1 cellular context compared by ENCODE assay signal in the genomic region with DNA sequence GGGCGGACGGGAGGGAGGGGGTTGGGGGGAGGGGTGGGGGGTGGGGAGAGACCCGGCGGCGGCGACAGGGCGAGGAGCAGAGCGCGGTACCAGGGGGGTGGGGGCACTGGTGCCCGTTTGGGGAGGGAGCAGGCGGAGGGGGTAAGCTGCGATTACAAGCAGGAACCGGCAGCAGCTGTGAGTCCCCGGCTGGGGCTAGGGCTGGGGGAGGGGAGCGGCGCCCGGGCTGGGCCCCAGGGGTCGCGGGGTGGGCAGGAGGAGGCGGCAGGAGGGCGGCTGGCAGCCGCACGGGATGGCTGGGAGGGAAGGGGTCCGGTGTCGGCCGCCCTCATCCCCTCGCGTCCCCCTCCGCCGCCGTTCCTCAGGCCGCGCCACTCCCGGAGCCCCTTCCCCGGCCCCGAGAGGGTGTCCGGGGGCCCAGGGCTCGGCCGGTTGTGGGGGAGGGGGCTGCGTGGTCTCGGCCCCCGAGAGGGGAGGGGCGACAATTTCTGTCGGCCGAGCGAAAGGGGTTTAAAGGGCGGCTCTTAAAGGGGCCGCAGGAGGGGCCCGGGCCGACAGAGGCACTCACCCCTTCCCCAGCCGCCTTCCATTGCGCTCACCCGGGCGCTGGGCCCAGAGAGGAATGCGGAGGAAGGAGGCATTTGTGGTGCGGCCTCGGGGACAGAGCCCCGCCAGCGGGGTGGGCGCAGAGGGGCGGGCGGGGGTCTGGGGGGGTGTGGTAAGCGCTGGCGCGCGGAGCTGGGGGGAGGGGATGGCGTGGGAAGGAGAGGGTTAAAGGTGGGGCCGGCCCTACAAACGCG.
A peak's percentile ranks its signal among the peaks of the same experiment; 100 is the strongest.
TF ChIP-seq lines count a peak whose summit lies in the region.

A gene with protein sequence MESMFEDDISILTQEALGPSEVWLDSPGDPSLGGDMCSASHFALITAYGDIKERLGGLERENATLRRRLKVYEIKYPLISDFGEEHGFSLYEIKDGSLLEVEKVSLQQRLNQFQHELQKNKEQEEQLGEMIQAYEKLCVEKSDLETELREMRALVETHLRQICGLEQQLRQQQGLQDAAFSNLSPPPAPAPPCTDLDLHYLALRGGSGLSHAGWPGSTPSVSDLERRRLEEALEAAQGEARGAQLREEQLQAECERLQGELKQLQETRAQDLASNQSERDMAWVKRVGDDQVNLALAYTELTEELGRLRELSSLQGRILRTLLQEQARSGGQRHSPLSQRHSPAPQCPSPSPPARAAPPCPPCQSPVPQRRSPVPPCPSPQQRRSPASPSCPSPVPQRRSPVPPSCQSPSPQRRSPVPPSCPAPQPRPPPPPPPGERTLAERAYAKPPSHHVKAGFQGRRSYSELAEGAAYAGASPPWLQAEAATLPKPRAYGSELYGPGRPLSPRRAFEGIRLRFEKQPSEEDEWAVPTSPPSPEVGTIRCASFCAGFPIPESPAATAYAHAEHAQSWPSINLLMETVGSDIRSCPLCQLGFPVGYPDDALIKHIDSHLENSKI (plus strand): TSS at position 144 of the 800 bp plus-strand sequence. CDS start 1,952 bp downstream, outside the sequence.

TF ChIP-seq in GM12878, 131 proteins besides CTCF, POLR2A, EP300 and RAD21 (continued from another document):
- TF ChIP-seq, protein P1, sequence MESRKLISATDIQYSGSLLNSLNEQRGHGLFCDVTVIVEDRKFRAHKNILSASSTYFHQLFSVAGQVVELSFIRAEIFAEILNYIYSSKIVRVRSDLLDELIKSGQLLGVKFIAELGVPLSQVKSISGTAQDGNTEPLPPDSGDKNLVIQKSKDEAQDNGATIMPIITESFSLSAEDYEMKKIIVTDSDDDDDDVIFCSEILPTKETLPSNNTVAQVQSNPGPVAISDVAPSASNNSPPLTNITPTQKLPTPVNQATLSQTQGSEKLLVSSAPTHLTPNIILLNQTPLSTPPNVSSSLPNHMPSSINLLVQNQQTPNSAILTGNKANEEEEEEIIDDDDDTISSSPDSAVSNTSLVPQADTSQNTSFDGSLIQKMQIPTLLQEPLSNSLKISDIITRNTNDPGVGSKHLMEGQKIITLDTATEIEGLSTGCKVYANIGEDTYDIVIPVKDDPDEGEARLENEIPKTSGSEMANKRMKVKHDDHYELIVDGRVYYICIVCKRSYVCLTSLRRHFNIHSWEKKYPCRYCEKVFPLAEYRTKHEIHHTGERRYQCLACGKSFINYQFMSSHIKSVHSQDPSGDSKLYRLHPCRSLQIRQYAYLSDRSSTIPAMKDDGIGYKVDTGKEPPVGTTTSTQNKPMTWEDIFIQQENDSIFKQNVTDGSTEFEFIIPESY (IDR thresholded peaks at IDR 0.05): no peak
- TF ChIP-seq, protein P2, sequence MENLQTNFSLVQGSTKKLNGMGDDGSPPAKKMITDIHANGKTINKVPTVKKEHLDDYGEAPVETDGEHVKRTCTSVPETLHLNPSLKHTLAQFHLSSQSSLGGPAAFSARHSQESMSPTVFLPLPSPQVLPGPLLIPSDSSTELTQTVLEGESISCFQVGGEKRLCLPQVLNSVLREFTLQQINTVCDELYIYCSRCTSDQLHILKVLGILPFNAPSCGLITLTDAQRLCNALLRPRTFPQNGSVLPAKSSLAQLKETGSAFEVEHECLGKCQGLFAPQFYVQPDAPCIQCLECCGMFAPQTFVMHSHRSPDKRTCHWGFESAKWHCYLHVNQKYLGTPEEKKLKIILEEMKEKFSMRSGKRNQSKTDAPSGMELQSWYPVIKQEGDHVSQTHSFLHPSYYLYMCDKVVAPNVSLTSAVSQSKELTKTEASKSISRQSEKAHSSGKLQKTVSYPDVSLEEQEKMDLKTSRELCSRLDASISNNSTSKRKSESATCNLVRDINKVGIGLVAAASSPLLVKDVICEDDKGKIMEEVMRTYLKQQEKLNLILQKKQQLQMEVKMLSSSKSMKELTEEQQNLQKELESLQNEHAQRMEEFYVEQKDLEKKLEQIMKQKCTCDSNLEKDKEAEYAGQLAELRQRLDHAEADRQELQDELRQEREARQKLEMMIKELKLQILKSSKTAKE (IDR thresholded peaks at IDR 0.05; ENCODE audit: low read depth, poor library complexity, severe bottlenecking): no peak
- TF ChIP-seq PAX5 (IDR thresholded peaks at IDR 0.05; ENCODE audit: borderline replicate concordance, low read depth, low read length) (no peak), BHLHE40 (IDR thresholded peaks at IDR 0.05; ENCODE audit: borderline replicate concordance in 1 of 2, low read depth in 2 of 2, low read length in 1 of 2) (peak in 1 of 2 experiments; percentile 39; a peak in 1 of 4 replicates), HDGF (IDR thresholded peaks at IDR 0.05) (no peak), GATAD2B (conservative IDR thresholded peaks at IDR 0.05; ENCODE audit: low read depth) (peak; percentile 13), LARP7 (IDR thresholded peaks at IDR 0.05) (peak; percentile 19; the same call in 1 of the 2 replicates), MYC (IDR thresholded peaks at IDR 0.05; ENCODE audit: insufficient read depth, insufficient read length, insufficient replicate concordance, low read length, severe bottlenecking) (no peak), RAD51 (IDR thresholded peaks at IDR 0.05) (no peak)
- TF ChIP-seq, protein P3, sequence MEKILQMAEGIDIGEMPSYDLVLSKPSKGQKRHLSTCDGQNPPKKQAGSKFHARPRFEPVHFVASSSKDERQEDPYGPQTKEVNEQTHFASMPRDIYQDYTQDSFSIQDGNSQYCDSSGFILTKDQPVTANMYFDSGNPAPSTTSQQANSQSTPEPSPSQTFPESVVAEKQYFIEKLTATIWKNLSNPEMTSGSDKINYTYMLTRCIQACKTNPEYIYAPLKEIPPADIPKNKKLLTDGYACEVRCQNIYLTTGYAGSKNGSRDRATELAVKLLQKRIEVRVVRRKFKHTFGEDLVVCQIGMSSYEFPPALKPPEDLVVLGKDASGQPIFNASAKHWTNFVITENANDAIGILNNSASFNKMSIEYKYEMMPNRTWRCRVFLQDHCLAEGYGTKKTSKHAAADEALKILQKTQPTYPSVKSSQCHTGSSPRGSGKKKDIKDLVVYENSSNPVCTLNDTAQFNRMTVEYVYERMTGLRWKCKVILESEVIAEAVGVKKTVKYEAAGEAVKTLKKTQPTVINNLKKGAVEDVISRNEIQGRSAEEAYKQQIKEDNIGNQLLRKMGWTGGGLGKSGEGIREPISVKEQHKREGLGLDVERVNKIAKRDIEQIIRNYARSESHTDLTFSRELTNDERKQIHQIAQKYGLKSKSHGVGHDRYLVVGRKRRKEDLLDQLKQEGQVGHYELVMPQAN (conservative IDR thresholded peaks at IDR 0.05): peak; percentile 14; the same call in 1 of the 2 replicates
TF ChIP-seq in GM12878: peak in this region for 5.
